ENCODE assay signal across 36 cellular contexts in the genomic region with DNA sequence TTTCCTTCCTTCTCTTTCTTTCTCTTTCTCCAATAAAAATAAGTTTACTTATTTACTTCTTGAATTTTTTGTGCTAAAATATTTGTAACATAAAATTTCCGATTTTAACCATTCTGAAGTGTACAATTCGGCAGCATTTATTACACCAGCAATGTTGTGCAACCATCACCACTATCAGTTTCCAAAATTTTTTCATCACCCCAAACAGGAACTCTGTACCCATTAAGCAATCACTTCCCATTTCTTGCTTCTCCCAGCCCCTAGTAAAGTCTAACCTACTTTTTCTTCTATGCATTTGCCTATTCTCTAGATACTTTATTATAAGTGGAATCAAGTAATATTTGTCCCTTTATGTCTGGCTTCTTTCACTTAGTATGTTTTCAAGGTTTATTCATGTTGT. TPM values are rescaled to one million over a fixed set of nuclear protein-coding genes. Genes with fewer than 3 reads are reported as not detected.
DNase-seq lines count a peak whose midpoint lies in the region; ATAC-seq, FAIRE-seq and TF ChIP-seq lines count a peak whose summit lies in the region.
"Had no signal": no experiment of that assay in that cellular context is flagged by ENCODE, and none has a peak within 500 bp of the region (broad histone marks: within the 10 kb centered on the region; RNA-seq: fewer than 3 reads in every experiment).

No MANE protein-coding gene starts in this region.

- POLR2A ChIA-PET in HepG2 (lab: Yijun Ruan, JAX), result no interaction called here

- CTCF ChIA-PET in HepG2 (lab: Yijun Ruan, JAX; ENCODE audit: low intra/inter-chr PET ratio, low total read pairs), result no interaction called here

- no peak for TF ChIP-seq CTCF in HepG2 (CRISPR knock-in tag; IDR thresholded peaks at IDR 0.05)

- in situ Hi-C loops in HepG2 (cut with HindIII; ENCODE audit: extremely low pct_ligation_motif_present, low pct_unique_long_range_greater_than_20kb), result no loop called here

- H3K36me3 Mint-ChIP-seq in immature natural killer cell, result peaks cover 6 to 17% (median 8%) of the 10 kb centered on the region in 3 donors

- peaks cover 0 to 3% of the 10 kb centered on the region in 2 experiments; a peak in 1 of 5 replicates for H3K36me3 ChIP-seq in HepG2 (replicated peaks in 1 of 2; ENCODE audit: control insufficient read depth in 1 of 2, insufficient read depth in 2 of 2, low read length in 2 of 2)
- H3K36me3 ChIP-seq: ascending aorta, BE2C, cardiac muscle cell, esophagus squamous epithelium had no signal

- no TSS peak for BruUV-seq in HepG2 (replicated peaks; lab: Mats Ljungman, UMichigan)

- no peak for ATAC-seq in HepG2
- ATAC-seq: activated CD8-positive, alpha-beta T cell treated with anti-CD3 and anti-CD28 coated beads for 36 hours; activated naive CD4-positive, alpha-beta T cell treated with anti-CD3 and anti-CD28 coated beads, Interleukin-2, amount 50 U/mL, for 72 hours had no signal

- no peak overlapping the region for H2AFZ ChIP-seq in HepG2 (ENCODE audit: low read length)
- H2AFZ ChIP-seq: PC-9 had no signal

- H3K27me3 ChIP-seq in HepG2 (ENCODE audit: control insufficient read depth in 1 of 2, insufficient read depth in 2 of 2, low read length in 2 of 2), result no peaks in the 10 kb centered on the region
- H3K27me3 ChIP-seq: ascending aorta, BE2C, cardiac muscle cell, esophagus squamous epithelium, tibial nerve had no signal

- H3K4me1 Mint-ChIP-seq in immature natural killer cell, result no peaks in the 10 kb centered on the region

- peaks cover 64% of the 10 kb centered on the region for H3K4me1 ChIP-seq in HepG2 (ENCODE audit: insufficient read depth, low read length)
- H3K4me1 ChIP-seq: ascending aorta, BE2C, esophagus squamous epithelium, tibial nerve had no signal

- no peaks in the 10 kb centered on the region for H4K20me1 ChIP-seq in HepG2 (ENCODE audit: insufficient read depth, low read length)

- H3K79me2 ChIP-seq in HepG2 (ENCODE audit: insufficient read depth, low read length), result peaks cover 3% of the 10 kb centered on the region

- H3K4me2 ChIP-seq in HepG2 (ENCODE audit: low read depth, low read length), result no peak overlapping the region
- H3K4me2 ChIP-seq: PC-9 had no signal

- intact Hi-C loops in HepG2 (cut with micrococcal nuclease; ENCODE audit: unreplicated experiment) (no loop called here), posterior vena cava (cut with DNase I) (no loop called here)

- no peaks in the 10 kb centered on the region for H3K27me3 Mint-ChIP-seq in immature natural killer cell (ENCODE audit: low read depth in 3 of 3)
- H3K27me3 Mint-ChIP-seq: activated CD8-positive, alpha-beta T cell treated with anti-CD3 and anti-CD28 coated beads for 36 hours had no signal

- no peak overlapping the region for H3K4me3 Mint-ChIP-seq in immature natural killer cell
- H3K4me3 Mint-ChIP-seq: activated CD8-positive, alpha-beta T cell treated with anti-CD3 and anti-CD28 coated beads for 36 hours; endodermal cell had no signal

- peaks cover 7% of the 10 kb centered on the region; the same call in 1 of the 2 replicates for H3K9me3 ChIP-seq in HepG2 (ENCODE audit: low read length)
- H3K9me3 ChIP-seq: BE2C had no signal

- H3K9me3 Mint-ChIP-seq in immature natural killer cell, result peaks cover 0 to 18% (median 11%) of the 10 kb centered on the region in 6 donors

- TF ChIP-seq POLR2A in HepG2 (IDR thresholded peaks at IDR 0.05; ENCODE audit: insufficient read depth in 1 of 2, low read depth in 2 of 2, low read length in 2 of 2), result no peak

- DNase-seq in AML-193 (lab: John Stamatoyannopoulos, UW) (peak; percentile 79 to 80), Kasumi-1 (lab: John Stamatoyannopoulos, UW) (peak; percentile 31 to 34), SIG-M5 (lab: John Stamatoyannopoulos, UW) (peak; percentile 8), HepG2 (ENCODE audit: low spot score) (no peak), NCI-H1417 treated with DMSO at 0.1 percent for 48 hours (lab: John Stamatoyannopoulos, UW) (no peak), immature natural killer cell (no peak), posterior vena cava (ENCODE audit: low spot score) (no peak)
- no peak for DNase-seq in stimulated activated CD4-positive, alpha-beta T cell treated with anti-CD3 and anti-CD28 coated beads, Interleukin-4, amount 100 ng/mL, for 24 hours
- DNase-seq: activated CD4-positive, CD25-positive, alpha-beta regulatory T cell treated with anti-CD3 and anti-CD28 coated beads, Interleukin-2, amount 50 U/mL, for 72 hours; activated CD8-positive, alpha-beta T cell treated with anti-CD3 and anti-CD28 coated beads for 36 hours; BE2C; COR-L47; endodermal cell; esophagus squamous epithelium; foreskin melanocyte; hippocampal formation; IMR-90; NCI-H1436; NCI-H446 treated with DMSO at 0.1 percent for 48 hours; NCI-H82; PC-9; SHP77 treated with DMSO at 0.1 percent for 48 hours; stimulated activated CD8-positive, alpha-beta memory T cell treated with anti-CD3 and anti-CD28 coated beads, Interleukin-4, amount 100 ng/mL, for 48 hours; T-helper 1 cell had no signal

- H3K9ac ChIP-seq in HepG2 (ENCODE audit: insufficient read depth, low read depth, low read length), result no peak overlapping the region

- TF ChIP-seq RAD21 in HepG2 (CRISPR knock-in tag; IDR thresholded peaks at IDR 0.05), result no peak

- WGBS in HepG2 (ENCODE audit: low lambda C conversion rate), result 28% methylated on average over 2 of the region's 2 CpGs

- peak in 1 of 2 experiments; percentile 56; a peak in 1 of 4 replicates for TF ChIP-seq EP300 in HepG2 (IDR thresholded peaks at IDR 0.05; ENCODE audit: low read depth in 2 of 2, low read length in 2 of 2)
- TF ChIP-seq EP300 in HepG2 (CRISPR knock-in tag; IDR thresholded peaks at IDR 0.05; ENCODE audit: borderline replicate concordance), result no peak

- no peak for FAIRE-seq in HepG2 (lab: Jason Lieb, UNC)
- FAIRE-seq: G401.6, TTC549 had no signal

- H3K27ac ChIP-seq in HepG2 (ENCODE audit: extremely low read length, insufficient read depth, low read length), result no peak overlapping the region
- H3K27ac ChIP-seq: ascending aorta, cardiac muscle cell, coronary artery, esophagus squamous epithelium, PC-9, skin epidermis, tibial nerve had no signal

- H3K4me3 ChIP-seq in HepG2 (replicated peaks in 1 of 3; ENCODE audit: insufficient read depth in 1 of 3, low read depth in 2 of 3, low read length in 3 of 3), result no peak overlapping the region
- H3K4me3 ChIP-seq: ascending aorta, cardiac muscle cell, coronary artery, esophagus squamous epithelium, PC-9, skin epidermis, tibial nerve had no signal

- H3K27ac Mint-ChIP-seq in immature natural killer cell, result no peak overlapping the region
- H3K27ac Mint-ChIP-seq: activated CD8-positive, alpha-beta T cell treated with anti-CD3 and anti-CD28 coated beads for 36 hours; activated naive CD4-positive, alpha-beta T cell treated with anti-CD3 and anti-CD28 coated beads, Interleukin-2, amount 50 U/mL, for 72 hours; activated T-helper 2 cell treated with anti-CD3 and anti-CD28 coated beads, Interferon-gamma antibody, Interleukin-2, Interleukin-4, amounts not matched to agents 10 μg/mL and 5 μg/mL and 100 μg/mL, durations not matched to agents 14 hours and 24 hours and 36 hours; endodermal cell had no signal

RNA-seq across cellular contexts. Expression of a gene that starts 2.5 kb away (rescaled TPM):
- total RNA-seq in HepG2 (2016; rRNA removed; fragmentation: Illumina TruSeq; extraction: Trizol), result 204 and 387 TPM in 2 replicates
- total RNA-seq in HepG2 (2016; cell fraction: cytosol; rRNA removed; fragmentation: Illumina TruSeq; extraction: Trizol; ENCODE audit: low read depth), result 101 and 104 TPM in 2 replicates
- 212 and 406 TPM in 2 replicates for total RNA-seq in HepG2 (2016; cell fraction: insoluble cytoplasmic fraction; rRNA removed; fragmentation: Illumina TruSeq; extraction: Trizol)
- 87.2 and 95.2 TPM in 2 replicates for total RNA-seq in HepG2 (2016; cell fraction: membrane; rRNA removed; fragmentation: Illumina TruSeq; extraction: Trizol)
- total RNA-seq in HepG2 (2016; cell fraction: nucleus; rRNA removed; fragmentation: Illumina TruSeq; extraction: Trizol), result 285 and 296 TPM in 2 replicates
- polyA plus RNA-seq in HepG2 (2011; rRNA removed), result 524 and 697 TPM in 2 replicates
- 453 and 910 TPM in 2 replicates for polyA plus RNA-seq in HepG2 (2011; cell fraction: cytosol; rRNA removed)
- polyA plus RNA-seq in HepG2 (2011; cell fraction: nucleus; rRNA removed), result 156 and 249 TPM in 2 replicates
- polyA plus RNA-seq in HepG2 (2012), result 146 and 552 TPM in 2 replicates
- polyA plus RNA-seq in HepG2 (2016; cell fraction: cytosol; fragmentation: Illumina TruSeq; extraction: Trizol; ENCODE audit: low read depth), result 90.8 and 96.3 TPM in 2 replicates
- 197 and 222 TPM in 2 replicates for polyA plus RNA-seq in HepG2 (2016; cell fraction: insoluble cytoplasmic fraction; fragmentation: Illumina TruSeq; extraction: Trizol; ENCODE audit: low read depth)
- 71.5 and 78.8 TPM in 2 replicates for polyA plus RNA-seq in HepG2 (2016; cell fraction: membrane; fragmentation: Illumina TruSeq; extraction: Trizol; ENCODE audit: low read depth)
- polyA plus RNA-seq in HepG2 (2016; cell fraction: nucleus; fragmentation: Illumina TruSeq; extraction: Trizol; ENCODE audit: insufficient read depth, low read depth), result 495 and 512 TPM in 2 replicates
- 0.77 and 754 TPM in 2 replicates for polyA minus RNA-seq in HepG2 (2011; rRNA and poly(A)+ RNA removed; ENCODE audit: low replicate concordance)
- polyA minus RNA-seq in HepG2 (2011; cell fraction: cytosol; rRNA and poly(A)+ RNA removed), result 250 and 368 TPM in 2 replicates
- polyA minus RNA-seq in HepG2 (2011; cell fraction: nucleus; rRNA and poly(A)+ RNA removed), result 79.4 and 147 TPM in 2 replicates
- polyA plus RNA-seq in immature natural killer cell, result not detected
- 10 to 100 TPM in 1 of 2 donors, 1 to 10 TPM in 1; 2.6 to 19.1 TPM for total RNA-seq in posterior vena cava
- total RNA-seq: A673; activated CD8-positive, alpha-beta T cell treated with anti-CD3 and anti-CD28 coated beads for 36 hours; activated naive CD4-positive, alpha-beta T cell treated with anti-CD3 and anti-CD28 coated beads, Interleukin-2, amount 50 U/mL, for 72 hours; activated T-helper 2 cell treated with anti-CD3 and anti-CD28 coated beads, Interferon-gamma antibody, Interleukin-2, Interleukin-4, amounts not matched to agents 10 μg/mL and 5 μg/mL and 100 μg/mL, durations not matched to agents 14 hours and 24 hours and 36 hours; cardiac muscle cell; IMR-90; PC-9; pulmonary artery endothelial cell had no signal
- polyA plus RNA-seq: IMR-90 had no signal

RNA-seq across cellular contexts. Expression of a gene that starts 11.2 kb away (rescaled TPM):
- 29.5 and 50.5 TPM in 2 replicates for total RNA-seq in HepG2 (2016; rRNA removed; fragmentation: Illumina TruSeq; extraction: Trizol)
- 12.5 and 12.9 TPM in 2 replicates for total RNA-seq in HepG2 (2016; cell fraction: cytosol; rRNA removed; fragmentation: Illumina TruSeq; extraction: Trizol; ENCODE audit: low read depth)
- 30.8 and 52.5 TPM in 2 replicates for total RNA-seq in HepG2 (2016; cell fraction: insoluble cytoplasmic fraction; rRNA removed; fragmentation: Illumina TruSeq; extraction: Trizol)
- 17.8 and 19.1 TPM in 2 replicates for total RNA-seq in HepG2 (2016; cell fraction: membrane; rRNA removed; fragmentation: Illumina TruSeq; extraction: Trizol)
- 41.5 and 48.6 TPM in 2 replicates for total RNA-seq in HepG2 (2016; cell fraction: nucleus; rRNA removed; fragmentation: Illumina TruSeq; extraction: Trizol)
- 107 and 123 TPM in 2 replicates for polyA plus RNA-seq in HepG2 (2011; rRNA removed)
- polyA plus RNA-seq in HepG2 (2011; cell fraction: cytosol; rRNA removed), result 94.0 and 130 TPM in 2 replicates
- 62.2 and 82.7 TPM in 2 replicates for polyA plus RNA-seq in HepG2 (2011; cell fraction: nucleus; rRNA removed)
- 33.5 and 49.7 TPM in 2 replicates for polyA plus RNA-seq in HepG2 (2012)
- polyA plus RNA-seq in HepG2 (2016; cell fraction: cytosol; fragmentation: Illumina TruSeq; extraction: Trizol; ENCODE audit: low read depth), result 10.7 and 12.1 TPM in 2 replicates
- 25.0 and 25.5 TPM in 2 replicates for polyA plus RNA-seq in HepG2 (2016; cell fraction: insoluble cytoplasmic fraction; fragmentation: Illumina TruSeq; extraction: Trizol; ENCODE audit: low read depth)
- 10.2 and 13.0 TPM in 2 replicates for polyA plus RNA-seq in HepG2 (2016; cell fraction: membrane; fragmentation: Illumina TruSeq; extraction: Trizol; ENCODE audit: low read depth)
- 77.3 and 85.6 TPM in 2 replicates for polyA plus RNA-seq in HepG2 (2016; cell fraction: nucleus; fragmentation: Illumina TruSeq; extraction: Trizol; ENCODE audit: insufficient read depth, low read depth)
- 45.3 TPM in 1 of 2 replicates, not detected in the other for polyA minus RNA-seq in HepG2 (2011; rRNA and poly(A)+ RNA removed; ENCODE audit: low replicate concordance)
- 27.7 and 38.2 TPM in 2 replicates for polyA minus RNA-seq in HepG2 (2011; cell fraction: cytosol; rRNA and poly(A)+ RNA removed)
- polyA minus RNA-seq in HepG2 (2011; cell fraction: nucleus; rRNA and poly(A)+ RNA removed), result 22.4 and 28.3 TPM in 2 replicates
- not detected for polyA plus RNA-seq in immature natural killer cell
- 1 to 10 TPM in 1 of 2 donors, under 1 TPM in 1; 0.38 to 3.4 TPM for total RNA-seq in posterior vena cava
- total RNA-seq: A673; activated CD8-positive, alpha-beta T cell treated with anti-CD3 and anti-CD28 coated beads for 36 hours; activated naive CD4-positive, alpha-beta T cell treated with anti-CD3 and anti-CD28 coated beads, Interleukin-2, amount 50 U/mL, for 72 hours; activated T-helper 2 cell treated with anti-CD3 and anti-CD28 coated beads, Interferon-gamma antibody, Interleukin-2, Interleukin-4, amounts not matched to agents 10 μg/mL and 5 μg/mL and 100 μg/mL, durations not matched to agents 14 hours and 24 hours and 36 hours; cardiac muscle cell; esophagus squamous epithelium; H4; IMR-90; PC-9; pulmonary artery endothelial cell had no signal
- polyA plus RNA-seq: cardiac muscle cell, IMR-90 had no signal

RNA-seq across cellular contexts. Expression of a gene that starts 41.6 kb away (rescaled TPM):
- total RNA-seq in HepG2 (2016; rRNA removed; fragmentation: Illumina TruSeq; extraction: Trizol) (18.3 and 24.4 TPM in 2 replicates), posterior vena cava (10 to 100 TPM in 1 of 2 donors, 1 to 10 TPM in 1; 7.5 to 10.3 TPM)
- 9.5 and 11.8 TPM in 2 replicates for total RNA-seq in HepG2 (2016; cell fraction: cytosol; rRNA removed; fragmentation: Illumina TruSeq; extraction: Trizol; ENCODE audit: low read depth)
- 18.8 and 30.9 TPM in 2 replicates for total RNA-seq in HepG2 (2016; cell fraction: insoluble cytoplasmic fraction; rRNA removed; fragmentation: Illumina TruSeq; extraction: Trizol)
- total RNA-seq in HepG2 (2016; cell fraction: membrane; rRNA removed; fragmentation: Illumina TruSeq; extraction: Trizol), result 8.7 and 9.5 TPM in 2 replicates
- 9.0 and 14.7 TPM in 2 replicates for total RNA-seq in HepG2 (2016; cell fraction: nucleus; rRNA removed; fragmentation: Illumina TruSeq; extraction: Trizol)
- polyA plus RNA-seq in HepG2 (2011; rRNA removed) (14.5 and 17.4 TPM in 2 replicates), immature natural killer cell (10 to 100 TPM in 2 of 3 donors, 1 to 10 TPM in 1; 9.6 to 18.3 (median 12.1) TPM)
- 11.2 and 14.4 TPM in 2 replicates for polyA plus RNA-seq in HepG2 (2011; cell fraction: cytosol; rRNA removed)
- 7.1 and 10.1 TPM in 2 replicates for polyA plus RNA-seq in HepG2 (2011; cell fraction: nucleus; rRNA removed)
- polyA plus RNA-seq in HepG2 (2012), result 11.4 and 16.0 TPM in 2 replicates
- polyA plus RNA-seq in HepG2 (2016; cell fraction: cytosol; fragmentation: Illumina TruSeq; extraction: Trizol; ENCODE audit: low read depth), result 3.8 and 4.9 TPM in 2 replicates
- 23.9 and 29.5 TPM in 2 replicates for polyA plus RNA-seq in HepG2 (2016; cell fraction: insoluble cytoplasmic fraction; fragmentation: Illumina TruSeq; extraction: Trizol; ENCODE audit: low read depth)
- polyA plus RNA-seq in HepG2 (2016; cell fraction: membrane; fragmentation: Illumina TruSeq; extraction: Trizol; ENCODE audit: low read depth), result 7.5 TPM in 2 replicates
- polyA plus RNA-seq in HepG2 (2016; cell fraction: nucleus; fragmentation: Illumina TruSeq; extraction: Trizol; ENCODE audit: insufficient read depth, low read depth), result 18.3 and 20.5 TPM in 2 replicates
- 4.6 and 8.0 TPM in 2 replicates for polyA minus RNA-seq in HepG2 (2011; rRNA and poly(A)+ RNA removed; ENCODE audit: low replicate concordance)
- 5.5 and 5.8 TPM in 2 replicates for polyA minus RNA-seq in HepG2 (2011; cell fraction: cytosol; rRNA and poly(A)+ RNA removed)
- 8.6 and 11.6 TPM in 2 replicates for polyA minus RNA-seq in HepG2 (2011; cell fraction: nucleus; rRNA and poly(A)+ RNA removed)

RNA-seq across cellular contexts. Expression of a gene that starts 41.8 kb away (rescaled TPM):
- total RNA-seq in HepG2 (2016; rRNA removed; fragmentation: Illumina TruSeq; extraction: Trizol), result 58.9 and 85.9 TPM in 2 replicates
- 14.5 and 15.5 TPM in 2 replicates for total RNA-seq in HepG2 (2016; cell fraction: cytosol; rRNA removed; fragmentation: Illumina TruSeq; extraction: Trizol; ENCODE audit: low read depth)
- 48.6 and 86.7 TPM in 2 replicates for total RNA-seq in HepG2 (2016; cell fraction: insoluble cytoplasmic fraction; rRNA removed; fragmentation: Illumina TruSeq; extraction: Trizol)
- total RNA-seq in HepG2 (2016; cell fraction: membrane; rRNA removed; fragmentation: Illumina TruSeq; extraction: Trizol), result 21.7 and 23.0 TPM in 2 replicates
- total RNA-seq in HepG2 (2016; cell fraction: nucleus; rRNA removed; fragmentation: Illumina TruSeq; extraction: Trizol), result 82.9 and 85.2 TPM in 2 replicates
- 54.4 and 57.8 TPM in 2 replicates for polyA plus RNA-seq in HepG2 (2011; rRNA removed)
- 33.6 and 46.3 TPM in 2 replicates for polyA plus RNA-seq in HepG2 (2011; cell fraction: cytosol; rRNA removed)
- 245 and 273 TPM in 2 replicates for polyA plus RNA-seq in HepG2 (2011; cell fraction: nucleus; rRNA removed)
- 54.2 and 64.4 TPM in 2 replicates for polyA plus RNA-seq in HepG2 (2012)
- polyA plus RNA-seq in HepG2 (2016; cell fraction: cytosol; fragmentation: Illumina TruSeq; extraction: Trizol; ENCODE audit: low read depth), result 4.0 and 4.3 TPM in 2 replicates
- polyA plus RNA-seq in HepG2 (2016; cell fraction: insoluble cytoplasmic fraction; fragmentation: Illumina TruSeq; extraction: Trizol; ENCODE audit: low read depth), result 40.9 and 48.3 TPM in 2 replicates
- polyA plus RNA-seq in HepG2 (2016; cell fraction: membrane; fragmentation: Illumina TruSeq; extraction: Trizol; ENCODE audit: low read depth), result 7.3 and 10.2 TPM in 2 replicates
- 193 and 204 TPM in 2 replicates for polyA plus RNA-seq in HepG2 (2016; cell fraction: nucleus; fragmentation: Illumina TruSeq; extraction: Trizol; ENCODE audit: insufficient read depth, low read depth)
- 86.4 and 115 TPM in 2 replicates for polyA minus RNA-seq in HepG2 (2011; rRNA and poly(A)+ RNA removed; ENCODE audit: low replicate concordance)
- 47.6 and 64.3 TPM in 2 replicates for polyA minus RNA-seq in HepG2 (2011; cell fraction: cytosol; rRNA and poly(A)+ RNA removed)
- polyA minus RNA-seq in HepG2 (2011; cell fraction: nucleus; rRNA and poly(A)+ RNA removed), result 89.3 and 93.6 TPM in 2 replicates
- polyA plus RNA-seq in immature natural killer cell, result 10 to 100 TPM; 16.9 to 39.9 (median 20.6) TPM
- total RNA-seq in posterior vena cava, result 10 to 100 TPM; 44.3 to 50.8 TPM

RNA-seq across cellular contexts. Expression of a gene that starts 43.3 kb away (rescaled TPM):
- total RNA-seq in HepG2 (2016; rRNA removed; fragmentation: Illumina TruSeq; extraction: Trizol) (12.7 and 16.4 TPM in 2 replicates), posterior vena cava (1 to 10 TPM; 7.3 to 8.0 TPM)
- total RNA-seq in HepG2 (2016; cell fraction: cytosol; rRNA removed; fragmentation: Illumina TruSeq; extraction: Trizol; ENCODE audit: low read depth), result 2.8 and 3.5 TPM in 2 replicates
- 7.2 and 17.7 TPM in 2 replicates for total RNA-seq in HepG2 (2016; cell fraction: insoluble cytoplasmic fraction; rRNA removed; fragmentation: Illumina TruSeq; extraction: Trizol)
- 6.4 and 6.5 TPM in 2 replicates for total RNA-seq in HepG2 (2016; cell fraction: membrane; rRNA removed; fragmentation: Illumina TruSeq; extraction: Trizol)
- 15.5 and 21.3 TPM in 2 replicates for total RNA-seq in HepG2 (2016; cell fraction: nucleus; rRNA removed; fragmentation: Illumina TruSeq; extraction: Trizol)
- polyA plus RNA-seq in HepG2 (2011; rRNA removed) (9.7 and 10.7 TPM in 2 replicates), immature natural killer cell (1 to 10 TPM in 2 of 3 donors, under 1 TPM in 1; 0.34 to 7.2 (median 5.9) TPM)
- polyA plus RNA-seq in HepG2 (2011; cell fraction: cytosol; rRNA removed), result 9.2 and 11.3 TPM in 2 replicates
- polyA plus RNA-seq in HepG2 (2011; cell fraction: nucleus; rRNA removed), result 9.2 and 9.3 TPM in 2 replicates
- 8.3 and 11.2 TPM in 2 replicates for polyA plus RNA-seq in HepG2 (2012)
- 3.0 and 3.1 TPM in 2 replicates for polyA plus RNA-seq in HepG2 (2016; cell fraction: cytosol; fragmentation: Illumina TruSeq; extraction: Trizol; ENCODE audit: low read depth)
- polyA plus RNA-seq in HepG2 (2016; cell fraction: insoluble cytoplasmic fraction; fragmentation: Illumina TruSeq; extraction: Trizol; ENCODE audit: low read depth), result 8.7 and 9.3 TPM in 2 replicates
- 3.3 and 4.6 TPM in 2 replicates for polyA plus RNA-seq in HepG2 (2016; cell fraction: membrane; fragmentation: Illumina TruSeq; extraction: Trizol; ENCODE audit: low read depth)
- 19.3 and 27.3 TPM in 2 replicates for polyA plus RNA-seq in HepG2 (2016; cell fraction: nucleus; fragmentation: Illumina TruSeq; extraction: Trizol; ENCODE audit: insufficient read depth, low read depth)
- 7.9 and 10.5 TPM in 2 replicates for polyA minus RNA-seq in HepG2 (2011; rRNA and poly(A)+ RNA removed; ENCODE audit: low replicate concordance)
- polyA minus RNA-seq in HepG2 (2011; cell fraction: cytosol; rRNA and poly(A)+ RNA removed), result 4.6 and 5.8 TPM in 2 replicates
- 8.2 and 11.4 TPM in 2 replicates for polyA minus RNA-seq in HepG2 (2011; cell fraction: nucleus; rRNA and poly(A)+ RNA removed)

Comparison
In these comparisons a context has a peak if more than half of its experiments do, and no peak if none do; other contexts are left out.
1. DNase-seq: peak in AML-193 (2 of 2), Kasumi-1 (2 of 2) and SIG-M5 (single experiment); none in HepG2 (single experiment), NCI-H1417 treated with DMSO at 0.1 percent for 48 hours (single experiment), immature natural killer cell (0 of 3), posterior vena cava (single experiment) and stimulated activated CD4-positive, alpha-beta T cell treated with anti-CD3 and anti-CD28 coated beads, Interleukin-4, amount 100 ng/mL, for 24 hours (single experiment).
2. RNA of a gene that starts 2.5 kb away (total RNA-seq): 87.2 to 406 TPM in HepG2; 2.6 to 19.1 TPM in posterior vena cava; every median in the first group is over 4 times any median in the second.